1 cellular context compared by ENCODE assay signal in the genomic region with DNA sequence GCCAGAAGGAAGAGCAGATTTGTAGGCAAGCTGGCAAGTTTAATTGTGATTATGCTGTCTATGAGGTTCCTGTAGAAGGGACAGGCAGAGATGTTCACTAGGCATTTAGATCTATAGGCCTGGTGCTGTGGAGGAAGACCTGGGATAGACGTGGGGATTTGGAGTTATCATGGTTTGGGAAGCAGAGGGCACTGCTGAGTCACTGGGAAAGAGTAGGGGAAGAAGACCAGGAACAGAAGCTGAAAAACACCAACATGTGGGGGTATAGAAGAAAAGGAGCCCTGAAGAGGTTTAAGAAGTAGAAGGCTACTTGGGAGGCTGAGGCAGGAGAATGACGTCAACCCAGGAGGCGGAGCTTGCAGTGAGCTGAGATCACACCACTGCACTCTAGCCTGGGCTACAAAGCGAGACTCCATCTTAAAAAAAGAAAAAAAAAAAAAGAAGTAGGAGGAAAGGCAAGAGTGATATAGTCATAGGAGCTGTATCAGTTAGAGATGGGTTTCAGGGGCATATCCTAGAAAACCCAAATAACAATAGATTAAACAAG.
TF ChIP-seq lines count a peak whose summit lies in the region.

No MANE protein-coding gene starts in this region.

TF ChIP-seq in H1, 55 proteins besides CTCF, POLR2A, EP300 and RAD21:
- TF ChIP-seq EGR1 (IDR thresholded peaks at IDR 0.05; ENCODE audit: borderline replicate concordance, low read depth, low read length) (no peak), RBBP5 (IDR thresholded peaks at IDR 0.05; ENCODE audit: borderline replicate concordance, low read depth, low read length) (no peak), KDM1A (IDR thresholded peaks at IDR 0.05; ENCODE audit: borderline replicate concordance, low read length) (no peak), SP1 (IDR thresholded peaks at IDR 0.05; ENCODE audit: low read depth, low read length) (no peak), SIN3A (conservative IDR thresholded peaks at IDR 0.05 in 1 of 2, IDR thresholded peaks at IDR 0.05 in 1 of 2; ENCODE audit: low read depth in 1 of 2, low read length in 2 of 2) (no peak), SAP30 (IDR thresholded peaks at IDR 0.05; ENCODE audit: insufficient read depth, insufficient replicate concordance, low read length) (no peak), CBX5 (IDR thresholded peaks at IDR 0.05; ENCODE audit: low read depth, low read length) (no peak), BCL11A (IDR thresholded peaks at IDR 0.05; ENCODE audit: low read depth in 2 of 2, low read length in 2 of 2) (no peak), MAFK (IDR thresholded peaks at IDR 0.05; ENCODE audit: low read depth, low read length) (no peak), KDM5A (IDR thresholded peaks at IDR 0.05; ENCODE audit: low read length) (no peak), CHD1 (IDR thresholded peaks at IDR 0.05; ENCODE audit: low read depth, low read length) (no peak), RXRA (IDR thresholded peaks at IDR 0.05; ENCODE audit: insufficient read depth, low read depth, low read length) (no peak), PHF8 (conservative IDR thresholded peaks at IDR 0.05; ENCODE audit: low read depth, low read length) (no peak), CHD2 (IDR thresholded peaks at IDR 0.05; ENCODE audit: low read length) (no peak)
- TF ChIP-seq, protein P1, sequence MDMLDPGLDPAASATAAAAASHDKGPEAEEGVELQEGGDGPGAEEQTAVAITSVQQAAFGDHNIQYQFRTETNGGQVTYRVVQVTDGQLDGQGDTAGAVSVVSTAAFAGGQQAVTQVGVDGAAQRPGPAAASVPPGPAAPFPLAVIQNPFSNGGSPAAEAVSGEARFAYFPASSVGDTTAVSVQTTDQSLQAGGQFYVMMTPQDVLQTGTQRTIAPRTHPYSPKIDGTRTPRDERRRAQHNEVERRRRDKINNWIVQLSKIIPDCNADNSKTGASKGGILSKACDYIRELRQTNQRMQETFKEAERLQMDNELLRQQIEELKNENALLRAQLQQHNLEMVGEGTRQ (IDR thresholded peaks at IDR 0.05; ENCODE audit: low read length) = no peak
- TF ChIP-seq, protein P2, sequence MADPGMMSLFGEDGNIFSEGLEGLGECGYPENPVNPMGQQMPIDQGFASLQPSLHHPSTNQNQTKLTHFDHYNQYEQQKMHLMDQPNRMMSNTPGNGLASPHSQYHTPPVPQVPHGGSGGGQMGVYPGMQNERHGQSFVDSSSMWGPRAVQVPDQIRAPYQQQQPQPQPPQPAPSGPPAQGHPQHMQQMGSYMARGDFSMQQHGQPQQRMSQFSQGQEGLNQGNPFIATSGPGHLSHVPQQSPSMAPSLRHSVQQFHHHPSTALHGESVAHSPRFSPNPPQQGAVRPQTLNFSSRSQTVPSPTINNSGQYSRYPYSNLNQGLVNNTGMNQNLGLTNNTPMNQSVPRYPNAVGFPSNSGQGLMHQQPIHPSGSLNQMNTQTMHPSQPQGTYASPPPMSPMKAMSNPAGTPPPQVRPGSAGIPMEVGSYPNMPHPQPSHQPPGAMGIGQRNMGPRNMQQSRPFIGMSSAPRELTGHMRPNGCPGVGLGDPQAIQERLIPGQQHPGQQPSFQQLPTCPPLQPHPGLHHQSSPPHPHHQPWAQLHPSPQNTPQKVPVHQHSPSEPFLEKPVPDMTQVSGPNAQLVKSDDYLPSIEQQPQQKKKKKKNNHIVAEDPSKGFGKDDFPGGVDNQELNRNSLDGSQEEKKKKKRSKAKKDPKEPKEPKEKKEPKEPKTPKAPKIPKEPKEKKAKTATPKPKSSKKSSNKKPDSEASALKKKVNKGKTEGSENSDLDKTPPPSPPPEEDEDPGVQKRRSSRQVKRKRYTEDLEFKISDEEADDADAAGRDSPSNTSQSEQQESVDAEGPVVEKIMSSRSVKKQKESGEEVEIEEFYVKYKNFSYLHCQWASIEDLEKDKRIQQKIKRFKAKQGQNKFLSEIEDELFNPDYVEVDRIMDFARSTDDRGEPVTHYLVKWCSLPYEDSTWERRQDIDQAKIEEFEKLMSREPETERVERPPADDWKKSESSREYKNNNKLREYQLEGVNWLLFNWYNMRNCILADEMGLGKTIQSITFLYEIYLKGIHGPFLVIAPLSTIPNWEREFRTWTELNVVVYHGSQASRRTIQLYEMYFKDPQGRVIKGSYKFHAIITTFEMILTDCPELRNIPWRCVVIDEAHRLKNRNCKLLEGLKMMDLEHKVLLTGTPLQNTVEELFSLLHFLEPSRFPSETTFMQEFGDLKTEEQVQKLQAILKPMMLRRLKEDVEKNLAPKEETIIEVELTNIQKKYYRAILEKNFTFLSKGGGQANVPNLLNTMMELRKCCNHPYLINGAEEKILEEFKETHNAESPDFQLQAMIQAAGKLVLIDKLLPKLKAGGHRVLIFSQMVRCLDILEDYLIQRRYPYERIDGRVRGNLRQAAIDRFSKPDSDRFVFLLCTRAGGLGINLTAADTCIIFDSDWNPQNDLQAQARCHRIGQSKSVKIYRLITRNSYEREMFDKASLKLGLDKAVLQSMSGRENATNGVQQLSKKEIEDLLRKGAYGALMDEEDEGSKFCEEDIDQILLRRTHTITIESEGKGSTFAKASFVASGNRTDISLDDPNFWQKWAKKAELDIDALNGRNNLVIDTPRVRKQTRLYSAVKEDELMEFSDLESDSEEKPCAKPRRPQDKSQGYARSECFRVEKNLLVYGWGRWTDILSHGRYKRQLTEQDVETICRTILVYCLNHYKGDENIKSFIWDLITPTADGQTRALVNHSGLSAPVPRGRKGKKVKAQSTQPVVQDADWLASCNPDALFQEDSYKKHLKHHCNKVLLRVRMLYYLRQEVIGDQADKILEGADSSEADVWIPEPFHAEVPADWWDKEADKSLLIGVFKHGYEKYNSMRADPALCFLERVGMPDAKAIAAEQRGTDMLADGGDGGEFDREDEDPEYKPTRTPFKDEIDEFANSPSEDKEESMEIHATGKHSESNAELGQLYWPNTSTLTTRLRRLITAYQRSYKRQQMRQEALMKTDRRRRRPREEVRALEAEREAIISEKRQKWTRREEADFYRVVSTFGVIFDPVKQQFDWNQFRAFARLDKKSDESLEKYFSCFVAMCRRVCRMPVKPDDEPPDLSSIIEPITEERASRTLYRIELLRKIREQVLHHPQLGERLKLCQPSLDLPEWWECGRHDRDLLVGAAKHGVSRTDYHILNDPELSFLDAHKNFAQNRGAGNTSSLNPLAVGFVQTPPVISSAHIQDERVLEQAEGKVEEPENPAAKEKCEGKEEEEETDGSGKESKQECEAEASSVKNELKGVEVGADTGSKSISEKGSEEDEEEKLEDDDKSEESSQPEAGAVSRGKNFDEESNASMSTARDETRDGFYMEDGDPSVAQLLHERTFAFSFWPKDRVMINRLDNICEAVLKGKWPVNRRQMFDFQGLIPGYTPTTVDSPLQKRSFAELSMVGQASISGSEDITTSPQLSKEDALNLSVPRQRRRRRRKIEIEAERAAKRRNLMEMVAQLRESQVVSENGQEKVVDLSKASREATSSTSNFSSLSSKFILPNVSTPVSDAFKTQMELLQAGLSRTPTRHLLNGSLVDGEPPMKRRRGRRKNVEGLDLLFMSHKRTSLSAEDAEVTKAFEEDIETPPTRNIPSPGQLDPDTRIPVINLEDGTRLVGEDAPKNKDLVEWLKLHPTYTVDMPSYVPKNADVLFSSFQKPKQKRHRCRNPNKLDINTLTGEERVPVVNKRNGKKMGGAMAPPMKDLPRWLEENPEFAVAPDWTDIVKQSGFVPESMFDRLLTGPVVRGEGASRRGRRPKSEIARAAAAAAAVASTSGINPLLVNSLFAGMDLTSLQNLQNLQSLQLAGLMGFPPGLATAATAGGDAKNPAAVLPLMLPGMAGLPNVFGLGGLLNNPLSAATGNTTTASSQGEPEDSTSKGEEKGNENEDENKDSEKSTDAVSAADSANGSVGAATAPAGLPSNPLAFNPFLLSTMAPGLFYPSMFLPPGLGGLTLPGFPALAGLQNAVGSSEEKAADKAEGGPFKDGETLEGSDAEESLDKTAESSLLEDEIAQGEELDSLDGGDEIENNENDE (IDR thresholded peaks at IDR 0.05; ENCODE audit: insufficient replicate concordance, low read length) = no peak
- TF ChIP-seq, protein P3, sequence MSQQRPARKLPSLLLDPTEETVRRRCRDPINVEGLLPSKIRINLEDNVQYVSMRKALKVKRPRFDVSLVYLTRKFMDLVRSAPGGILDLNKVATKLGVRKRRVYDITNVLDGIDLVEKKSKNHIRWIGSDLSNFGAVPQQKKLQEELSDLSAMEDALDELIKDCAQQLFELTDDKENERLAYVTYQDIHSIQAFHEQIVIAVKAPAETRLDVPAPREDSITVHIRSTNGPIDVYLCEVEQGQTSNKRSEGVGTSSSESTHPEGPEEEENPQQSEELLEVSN (IDR thresholded peaks at IDR 0.05) = no peak
